ENCODE assay signal across 8 cellular contexts in the genomic region with DNA sequence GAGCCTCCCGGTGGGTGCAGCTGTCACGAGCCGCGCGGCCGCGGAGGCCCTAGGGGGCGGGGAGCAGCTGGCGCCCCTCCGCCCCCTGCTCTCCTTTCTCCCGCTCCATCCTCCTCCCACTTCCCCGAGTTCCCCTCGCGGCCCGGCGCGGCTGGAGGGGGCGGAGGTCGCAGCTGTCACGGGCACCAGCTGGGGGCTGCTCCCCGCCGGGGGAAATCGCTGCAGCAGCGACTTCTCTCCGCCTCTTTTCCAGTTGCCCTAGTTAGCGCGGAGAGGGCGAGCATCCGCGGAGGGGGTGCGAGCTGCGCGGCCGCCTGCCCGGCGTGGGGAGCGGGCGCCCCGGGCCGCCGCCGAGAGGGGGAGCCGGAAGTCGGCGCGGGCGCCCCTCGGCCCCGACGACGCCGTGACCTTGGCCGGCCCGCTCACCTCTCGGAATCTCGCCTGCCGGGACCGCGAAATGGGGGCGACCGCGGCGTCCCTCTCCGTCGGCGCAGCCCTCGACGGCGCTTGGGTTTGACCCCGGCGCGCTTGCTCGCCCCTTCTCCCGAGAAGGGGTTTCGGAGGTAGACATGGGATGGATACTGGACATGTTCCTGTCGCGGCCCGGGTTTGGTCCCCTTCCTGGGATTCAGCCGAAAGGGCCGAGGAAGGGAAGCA.
DNase-seq lines count a peak whose midpoint lies in the region; ATAC-seq and TF ChIP-seq lines count a peak whose summit lies in the region.

No MANE protein-coding gene starts in this region.

- no peaks in the 10 kb centered on the region for H3K9me3 Mint-ChIP-seq in memory B cell

- peak overlapping the region; percentile 86 for H3K4me3 Mint-ChIP-seq in memory B cell

- H3K27ac Mint-ChIP-seq in memory B cell = peak overlapping the region; percentile 33

- in situ Hi-C loops in GM13976 (cut with MboI; ENCODE audit: low sequenced_read_pairs, unreplicated experiment) = no loop called here

- ATAC-seq in HG02610 (IDR thresholded peaks at IDR 0.05; ENCODE audit: unreplicated experiment) (peak; percentile 41), memory B cell (ENCODE audit: low read depth) (peak; percentile 39)

- H3K36me3 Mint-ChIP-seq in memory B cell = no peaks in the 10 kb centered on the region

- peak; percentile 72 for DNase-seq in GM13976 (ENCODE audit: low spot score)
- DNase-seq in NCI-H1694 (lab: John Stamatoyannopoulos, UW) = peak; percentile 64
- peak; percentile 42 to 46 for DNase-seq in activated CD4-positive, alpha-beta T cell treated with anti-CD3 and anti-CD28 coated beads, Interleukin-2, amount 50 U/mL, for 4 hours
- DNase-seq in ecto neural progenitor cell (ENCODE audit: low spot score) = peak; percentile 72
- DNase-seq in memory B cell (ENCODE audit: low spot score in 2 of 2) = peak in 1 of 2 donors; percentile 46
- peak; percentile 25 for DNase-seq in stimulated activated CD8-positive, alpha-beta memory T cell treated with anti-CD3 and anti-CD28 coated beads, Interleukin-12 subunit alpha, Interleukin-12 subunit beta, amount 100 ng/mL, for 1 hour (ENCODE audit: low read depth)
- no peak for DNase-seq in middle frontal gyrus (ENCODE audit: extremely low spot score, low spot score)

- no peak for TF ChIP-seq CTCF in GM13976 (IDR thresholded peaks at IDR 0.05; ENCODE audit: borderline replicate concordance, control extremely low read depth, extremely low read depth, insufficient read depth, missing control alignments)

- H3K27me3 Mint-ChIP-seq in memory B cell = no peaks in the 10 kb centered on the region

- peaks cover 33% of the 10 kb centered on the region for H3K4me1 Mint-ChIP-seq in memory B cell
